2 cellular contexts compared by ENCODE assay signal in genomic region chr11:111942826-111943225, GRCh38.
TF ChIP-seq lines count a peak whose summit lies in the region.

No MANE protein-coding gene starts in this region.

TF ChIP-seq in A549, 52 proteins besides CTCF, POLR2A, EP300 and RAD21:
- TF ChIP-seq E2F6 (IDR thresholded peaks at IDR 0.05; ENCODE audit: borderline replicate concordance, low read depth) (no peak), FOSL2 (IDR thresholded peaks at IDR 0.05) (no peak), FOSL2 (CRISPR knock-in tag; IDR thresholded peaks at IDR 0.05) (peak; percentile 46), HOXB5 (CRISPR knock-in tag; IDR thresholded peaks at IDR 0.05) (no peak), BHLHE40 (IDR thresholded peaks at IDR 0.05; ENCODE audit: low read depth, low read length) (no peak), MAX (IDR thresholded peaks at IDR 0.05) (no peak), KDM5A (IDR thresholded peaks at IDR 0.05) (no peak), TP53 (CRISPR knock-in tag; IDR thresholded peaks at IDR 0.05) (no peak), HDAC2 (IDR thresholded peaks at IDR 0.05) (no peak)

TF ChIP-seq in K562, 482 proteins besides CTCF, POLR2A, EP300 and RAD21:
- TF ChIP-seq, protein P1, sequence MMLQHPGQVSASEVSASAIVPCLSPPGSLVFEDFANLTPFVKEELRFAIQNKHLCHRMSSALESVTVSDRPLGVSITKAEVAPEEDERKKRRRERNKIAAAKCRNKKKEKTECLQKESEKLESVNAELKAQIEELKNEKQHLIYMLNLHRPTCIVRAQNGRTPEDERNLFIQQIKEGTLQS (IDR thresholded peaks at IDR 0.05), result 0 out of 2 replicates have a peak, but pooled peaks have one; percentile 16
- TF ChIP-seq, protein P1 (CRISPR knock-in tag; conservative IDR thresholded peaks at IDR 0.05), result no peak
- no peak for TF ChIP-seq RBBP5 (IDR thresholded peaks at IDR 0.05; ENCODE audit: borderline replicate concordance, insufficient read depth, low read length, poor library complexity, severe bottlenecking)
- TF ChIP-seq MTA1 (IDR thresholded peaks at IDR 0.05; ENCODE audit: borderline replicate concordance), result no peak
- TF ChIP-seq ZNF197 (CRISPR knock-in tag; IDR thresholded peaks at IDR 0.05; ENCODE audit: low read depth), result no peak
- TF ChIP-seq, protein P2, sequence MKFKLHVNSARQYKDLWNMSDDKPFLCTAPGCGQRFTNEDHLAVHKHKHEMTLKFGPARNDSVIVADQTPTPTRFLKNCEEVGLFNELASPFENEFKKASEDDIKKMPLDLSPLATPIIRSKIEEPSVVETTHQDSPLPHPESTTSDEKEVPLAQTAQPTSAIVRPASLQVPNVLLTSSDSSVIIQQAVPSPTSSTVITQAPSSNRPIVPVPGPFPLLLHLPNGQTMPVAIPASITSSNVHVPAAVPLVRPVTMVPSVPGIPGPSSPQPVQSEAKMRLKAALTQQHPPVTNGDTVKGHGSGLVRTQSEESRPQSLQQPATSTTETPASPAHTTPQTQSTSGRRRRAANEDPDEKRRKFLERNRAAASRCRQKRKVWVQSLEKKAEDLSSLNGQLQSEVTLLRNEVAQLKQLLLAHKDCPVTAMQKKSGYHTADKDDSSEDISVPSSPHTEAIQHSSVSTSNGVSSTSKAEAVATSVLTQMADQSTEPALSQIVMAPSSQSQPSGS (CRISPR knock-in tag; IDR thresholded peaks at IDR 0.05), result no peak
- no peak for TF ChIP-seq ZNF75A (CRISPR knock-in tag; IDR thresholded peaks at IDR 0.05)
- TF ChIP-seq, protein P3, sequence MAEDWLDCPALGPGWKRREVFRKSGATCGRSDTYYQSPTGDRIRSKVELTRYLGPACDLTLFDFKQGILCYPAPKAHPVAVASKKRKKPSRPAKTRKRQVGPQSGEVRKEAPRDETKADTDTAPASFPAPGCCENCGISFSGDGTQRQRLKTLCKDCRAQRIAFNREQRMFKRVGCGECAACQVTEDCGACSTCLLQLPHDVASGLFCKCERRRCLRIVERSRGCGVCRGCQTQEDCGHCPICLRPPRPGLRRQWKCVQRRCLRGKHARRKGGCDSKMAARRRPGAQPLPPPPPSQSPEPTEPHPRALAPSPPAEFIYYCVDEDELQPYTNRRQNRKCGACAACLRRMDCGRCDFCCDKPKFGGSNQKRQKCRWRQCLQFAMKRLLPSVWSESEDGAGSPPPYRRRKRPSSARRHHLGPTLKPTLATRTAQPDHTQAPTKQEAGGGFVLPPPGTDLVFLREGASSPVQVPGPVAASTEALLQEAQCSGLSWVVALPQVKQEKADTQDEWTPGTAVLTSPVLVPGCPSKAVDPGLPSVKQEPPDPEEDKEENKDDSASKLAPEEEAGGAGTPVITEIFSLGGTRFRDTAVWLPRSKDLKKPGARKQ (CRISPR knock-in tag; IDR thresholded peaks at IDR 0.05), result no peak
- no peak for TF ChIP-seq XRCC3 (IDR thresholded peaks at IDR 0.05)
